8 cellular contexts compared by ENCODE assay signal in the genomic region with DNA sequence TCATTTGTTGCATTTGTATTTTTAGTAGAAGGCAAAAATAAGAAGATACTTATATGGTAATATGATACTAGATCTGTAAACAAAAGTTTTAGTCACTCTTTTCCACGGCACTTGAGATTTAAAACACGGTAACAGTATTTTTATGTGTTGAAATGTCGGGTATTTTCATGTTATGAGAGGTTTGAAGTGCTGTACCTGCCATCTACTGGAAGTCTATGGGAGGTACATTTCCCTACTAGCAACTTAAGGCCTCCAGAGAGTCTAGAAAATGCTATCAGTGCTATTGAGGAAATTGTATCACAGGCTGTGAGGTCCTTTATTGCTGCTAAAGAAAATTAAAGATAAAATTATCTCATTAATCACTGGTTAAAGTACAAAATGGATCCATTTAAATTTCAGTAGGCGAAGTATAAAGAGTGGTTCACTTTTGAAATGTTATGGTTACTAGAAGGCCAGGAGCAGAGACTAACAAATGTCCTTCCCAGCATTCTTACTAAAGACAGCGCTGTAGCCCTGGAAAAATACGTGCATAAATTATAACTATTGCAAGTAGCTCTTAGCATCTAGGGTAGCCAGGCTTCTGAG.
DNase-seq lines count a peak whose midpoint lies in the region; ATAC-seq and TF ChIP-seq lines count a peak whose summit lies in the region.

No MANE protein-coding gene starts in this region.

- TF ChIP-seq RAD21 in liver (IDR thresholded peaks at IDR 0.05) = peak; percentile 88

- no peak overlapping the region for H3K27ac ChIP-seq in liver (ENCODE audit: low read depth in 1 of 2, low read length in 2 of 2)

- WGBS in liver = 35% methylated on average over 6 of the region's 6 CpGs

- no peaks in the 10 kb centered on the region for H3K4me1 ChIP-seq in liver (ENCODE audit: control insufficient read depth in 4 of 4, insufficient read depth in 4 of 4, low read length in 3 of 4)

- H3K9ac ChIP-seq in liver (ENCODE audit: low read depth in 1 of 2, low read length in 2 of 2) = no peak overlapping the region

- DNase-seq in GM10266 (ENCODE audit: extremely low spot score) (peak; percentile 12), NCI-H526 treated with DMSO at 0.1 percent for 48 hours (lab: John Stamatoyannopoulos, UW) (peak; percentile 12), cerebellum (ENCODE audit: low spot score) (peak; percentile 16)
- no peak for DNase-seq in NK-92 treated with Interleukin-12 subunit alpha and Interleukin-12 subunit beta, amount 100 ng/mL, for 24 hours (lab: John Stamatoyannopoulos, UW)
- DNase-seq in stimulated activated CD4-positive, alpha-beta T cell treated with anti-CD3 and anti-CD28 coated beads, Interleukin-4, amount 100 ng/mL, for 1 hour = no peak

- no peaks in the 10 kb centered on the region for H3K36me3 ChIP-seq in liver (ENCODE audit: control insufficient read depth in 4 of 4, insufficient read depth in 3 of 4, low read depth in 1 of 4, low read length in 3 of 4)

- no peaks in the 10 kb centered on the region for H3K27me3 ChIP-seq in liver (ENCODE audit: control insufficient read depth in 4 of 4, insufficient read depth in 4 of 4, low read length in 3 of 4)

- no peak overlapping the region for H3K4me3 ChIP-seq in liver (ENCODE audit: low read depth in 1 of 3, low read length in 3 of 3)

- ATAC-seq in HG03469 (IDR thresholded peaks at IDR 0.05; ENCODE audit: unreplicated experiment) = peak; percentile 76
- ATAC-seq in HG03039 (IDR thresholded peaks at IDR 0.05; ENCODE audit: unreplicated experiment) = no peak

- H3K9me3 ChIP-seq in liver (ENCODE audit: control insufficient read depth in 4 of 4, low read length in 3 of 4) = no peaks in the 10 kb centered on the region

- TF ChIP-seq CTCF in GM10266 (IDR thresholded peaks at IDR 0.05; ENCODE audit: control insufficient read depth, insufficient read depth, low read depth, missing control alignments) (peak; percentile 60), liver (IDR thresholded peaks at IDR 0.05; ENCODE audit: low read depth, low read length, missing input control) (peak; percentile 67)

TF ChIP-seq in liver, 16 proteins besides CTCF, POLR2A, EP300 and RAD21:
- no peak for TF ChIP-seq HNF4G (IDR thresholded peaks at IDR 0.05)
- TF ChIP-seq SP1 (IDR thresholded peaks at IDR 0.05) = no peak
- TF ChIP-seq EGR1 (IDR thresholded peaks at IDR 0.05; ENCODE audit: low read depth in 2 of 2) = no peak
- TF ChIP-seq MAX (IDR thresholded peaks at IDR 0.05) = no peak
- no peak for TF ChIP-seq YY1 (IDR thresholded peaks at IDR 0.05)
- TF ChIP-seq JUND (IDR thresholded peaks at IDR 0.05) = no peak
- no peak for TF ChIP-seq TAF1 (conservative IDR thresholded peaks at IDR 0.05)
- TF ChIP-seq RXRA (IDR thresholded peaks at IDR 0.05) = no peak

Comparison
In these comparisons a context has a peak if more than half of its experiments do, and no peak if none do; other contexts are left out.
1. DNase-seq: peak in GM10266 (single experiment), NCI-H526 treated with DMSO at 0.1 percent for 48 hours (single experiment) and cerebellum (single experiment); none in NK-92 treated with Interleukin-12 subunit alpha and Interleukin-12 subunit beta, amount 100 ng/mL, for 24 hours (single experiment) and stimulated activated CD4-positive, alpha-beta T cell treated with anti-CD3 and anti-CD28 coated beads, Interleukin-4, amount 100 ng/mL, for 1 hour (single experiment).